In genomic region chr2:176614930-176615329, GRCh38 we compare ENCODE assay signal across 16 cellular contexts.
DNase-seq lines count a peak whose midpoint lies in the region; ATAC-seq and TF ChIP-seq lines count a peak whose summit lies in the region.
"Had no signal": no experiment of that assay in that cellular context is flagged by ENCODE, and none has a peak within 500 bp of the region (broad histone marks: within the 10 kb centered on the region; RNA-seq: fewer than 3 reads in every experiment).

No MANE protein-coding gene starts in this region.

- in situ Hi-C loops in mammary epithelial cell (cut with MboI; ENCODE audit: low sequenced_read_pairs in 2 of 2), result no loop called here

- CTCF ChIA-PET in mammary epithelial cell (lab: Charles Lee; ENCODE audit: low non-redundant PET) (no interaction called here), MCF 10A (lab: Yijun Ruan, JAX) (interaction anchor here (0.6 to 0.7 kb wide), 2 partner anchors 475 to 529 kb away, joined by 3 to 5 read pairs; no protein-coding TSS in a partner anchor)

- no peak overlapping the region for H3K27ac ChIP-seq in mammary epithelial cell (ENCODE audit: insufficient read depth, low read depth, low read length)
- peak overlapping the region; percentile 86; the same call in 1 of the 2 replicates for H3K27ac ChIP-seq in SK-N-MC
- H3K27ac ChIP-seq in muscle layer of colon (ENCODE audit: low read depth, low read length), result peak overlapping the region; percentile 67
- no peak overlapping the region for H3K27ac ChIP-seq in adrenal gland
- H3K27ac ChIP-seq: 22Rv1, BLaER1 had no signal

- POLR2A ChIA-PET in MCF 10A (lab: Yijun Ruan, JAX), result interaction anchor here (0.8 kb wide), 1 partner anchor 54 kb away, joined by 3 read pairs; no protein-coding TSS in a partner anchor

- DNase-seq in mammary epithelial cell, result no peak
- no peak for DNase-seq in MCF 10A (ENCODE audit: unreplicated experiment)
- no peak for DNase-seq in SK-N-MC (ENCODE audit: low read depth, low spot score)
- DNase-seq in adrenal gland, result no peak
- DNase-seq: AML-193; Caco-2; CD8-positive, alpha-beta memory T cell; GF-D8; HCEC 1CT; HFFc6 had no signal

- BruUV-seq in mammary epithelial cell (replicated peaks; lab: Mats Ljungman, UMichigan) (no TSS peak), MCF 10A (replicated peaks; lab: Mats Ljungman, UMichigan) (no TSS peak)

- no peaks in the 10 kb centered on the region for H3K9me3 Mint-ChIP-seq in MCF 10A (ENCODE audit: unreplicated experiment)
- H3K9me3 Mint-ChIP-seq: CD8-positive, alpha-beta memory T cell; HFFc6; IgD-negative memory B cell had no signal

- no peaks in the 10 kb centered on the region for H3K9me3 ChIP-seq in mammary epithelial cell (replicated peaks; ENCODE audit: insufficient read depth, low read length)
- H3K9me3 ChIP-seq in SK-N-MC (ENCODE audit: low read depth, low read length), result no peaks in the 10 kb centered on the region
- H3K9me3 ChIP-seq in muscle layer of colon (ENCODE audit: low read length), result no peaks in the 10 kb centered on the region
- H3K9me3 ChIP-seq in adrenal gland (replicated peaks in 1 of 3), result no peaks in the 10 kb centered on the region
- H3K9me3 ChIP-seq: BLaER1, Caco-2 had no signal

- no peaks in the 10 kb centered on the region for H3K27me3 Mint-ChIP-seq in MCF 10A (ENCODE audit: insufficient read depth, unreplicated experiment)

- no peak overlapping the region for H3K4me2 ChIP-seq in mammary epithelial cell (ENCODE audit: insufficient read depth, low read depth, low read length)
- H3K4me2 ChIP-seq: BLaER1 had no signal

- H3K27me3 ChIP-seq in mammary epithelial cell (ENCODE audit: insufficient read depth, low read length) (no peaks in the 10 kb centered on the region), muscle layer of colon (ENCODE audit: control insufficient read depth in 1 of 2, insufficient read depth in 2 of 2, low read length in 2 of 2) (no peaks in the 10 kb centered on the region), adrenal gland (no peaks in the 10 kb centered on the region)
- H3K27me3 ChIP-seq: BLaER1 had no signal

- H2AFZ ChIP-seq in mammary epithelial cell (ENCODE audit: low read depth, low read length), result peak overlapping the region; percentile 54

- H3K4me1 Mint-ChIP-seq in MCF 10A (ENCODE audit: insufficient read depth, unreplicated experiment), result peaks cover 6% of the 10 kb centered on the region
- H3K4me1 Mint-ChIP-seq: CD8-positive, alpha-beta memory T cell; IgD-negative memory B cell had no signal

- H3K4me3 ChIP-seq in mammary epithelial cell (replicated peaks in 1 of 3; ENCODE audit: insufficient read depth in 1 of 3, low read depth in 2 of 3, low read length in 3 of 3) (no peak overlapping the region), SK-N-MC (no peak overlapping the region; the same call in 1 of the 2 replicates), muscle layer of colon (ENCODE audit: low read depth in 1 of 2, low read length in 2 of 2) (peak overlapping the region in 1 of 2 donors; percentile 13), adrenal gland (no peak overlapping the region)
- H3K4me3 ChIP-seq: BLaER1 had no signal

- no peak overlapping the region for H3K27ac Mint-ChIP-seq in MCF 10A (ENCODE audit: low read depth, unreplicated experiment)
- H3K27ac Mint-ChIP-seq: CD8-positive, alpha-beta memory T cell; HFFc6; IgD-negative memory B cell had no signal

- H3K79me2 ChIP-seq in mammary epithelial cell (ENCODE audit: insufficient read depth, low read length), result no peaks in the 10 kb centered on the region

- intact Hi-C loops in mammary epithelial cell (cut with micrococcal nuclease) (no loop called here), MCF 10A (cut with micrococcal nuclease) (no loop called here), adrenal gland (cut with DNase I) (no loop called here)

- TF ChIP-seq CTCF in mammary epithelial cell (conservative IDR thresholded peaks at IDR 0.05 in 1 of 2, IDR thresholded peaks at IDR 0.05 in 1 of 2; ENCODE audit: extremely low read depth in 1 of 2, insufficient read depth in 1 of 2, low read depth in 1 of 2, low read length in 2 of 2), result no peak
- TF ChIP-seq CTCF in MCF 10A (IDR thresholded peaks at IDR 0.05; ENCODE audit: unreplicated experiment), result no peak
- TF ChIP-seq CTCF in adrenal gland (IDR thresholded peaks at IDR 0.05), result no peak

- H3K36me3 Mint-ChIP-seq in MCF 10A (ENCODE audit: insufficient read depth, unreplicated experiment), result no peaks in the 10 kb centered on the region
- H3K36me3 Mint-ChIP-seq: CD8-positive, alpha-beta memory T cell; IgD-negative memory B cell had no signal

- H3K4me1 ChIP-seq in mammary epithelial cell (ENCODE audit: insufficient read depth, low read length) (peaks cover 31% of the 10 kb centered on the region), muscle layer of colon (ENCODE audit: insufficient read depth, low read length) (peaks cover 39% of the 10 kb centered on the region), adrenal gland (replicated peaks in 1 of 2) (no peaks in the 10 kb centered on the region)
- H3K4me1 ChIP-seq: BLaER1, Caco-2 had no signal

- no peak for TF ChIP-seq POLR2A in adrenal gland (IDR thresholded peaks at IDR 0.05)

- H3K4me3 Mint-ChIP-seq in MCF 10A (ENCODE audit: unreplicated experiment), result no peak overlapping the region
- H3K4me3 Mint-ChIP-seq: CD8-positive, alpha-beta memory T cell; HFFc6; IgD-negative memory B cell had no signal

- H3K36me3 ChIP-seq in mammary epithelial cell (ENCODE audit: insufficient read depth, low read length), result no peaks in the 10 kb centered on the region
- H3K36me3 ChIP-seq in SK-N-MC (ENCODE audit: insufficient read depth, low read length), result no peaks in the 10 kb centered on the region
- no peaks in the 10 kb centered on the region for H3K36me3 ChIP-seq in muscle layer of colon (ENCODE audit: insufficient read depth, low read length)
- H3K36me3 ChIP-seq in adrenal gland (replicated peaks in 1 of 2), result no peaks in the 10 kb centered on the region
- H3K36me3 ChIP-seq: BLaER1 had no signal

- no peaks in the 10 kb centered on the region for H4K20me1 ChIP-seq in mammary epithelial cell (ENCODE audit: insufficient read depth, low read length)
- H4K20me1 ChIP-seq: BLaER1 had no signal

- ATAC-seq in HG02678 (IDR thresholded peaks at IDR 0.05; ENCODE audit: unreplicated experiment) (no peak), HG03571 (IDR thresholded peaks at IDR 0.05; ENCODE audit: unreplicated experiment) (no peak)

- H3K9ac ChIP-seq in mammary epithelial cell (ENCODE audit: insufficient read depth, low read length), result no peak overlapping the region
- H3K9ac ChIP-seq in SK-N-MC (ENCODE audit: insufficient read length), result no peak overlapping the region
- H3K9ac ChIP-seq in muscle layer of colon (ENCODE audit: low read length), result no peak overlapping the region
- H3K9ac ChIP-seq: BLaER1 had no signal

- dilution Hi-C loops in mammary epithelial cell (cut with HindIII; ENCODE audit: low sequenced_read_pairs), result no loop called here

- 32% methylated on average over 2 of the region's 2 CpGs for WGBS in mammary epithelial cell (ENCODE audit: low coverage, missing lambda C conversion rate)
- WGBS in adrenal gland, 4 donors, result 55 to 72% (median 62%) methylated on average over 2 of the region's 2 CpGs

Comparison
In these comparisons a context has a peak if more than half of its experiments do, and no peak if none do; other contexts are left out.
1. H3K27ac ChIP-seq: peak in SK-N-MC (single experiment) and muscle layer of colon (single experiment); none in mammary epithelial cell (single experiment) and adrenal gland (0 of 5).